ENCODE assay signal across 1 cellular context in genomic region chr14:89495718-89496117, GRCh38.
TF ChIP-seq lines count a peak whose summit lies in the region.

No MANE protein-coding gene starts in this region.

TF ChIP-seq in GM23338, 12 proteins besides CTCF, POLR2A, EP300 and RAD21 (continued from another document):
- TF ChIP-seq REST (IDR thresholded peaks at IDR 0.05; ENCODE audit: unreplicated experiment), result no peak
- no peak for TF ChIP-seq JUNB (IDR thresholded peaks at IDR 0.05; ENCODE audit: unreplicated experiment)
- no peak for TF ChIP-seq EZH2phosphoT487 (IDR thresholded peaks at IDR 0.05; ENCODE audit: unreplicated experiment)
- no peak for TF ChIP-seq STAT1 (IDR thresholded peaks at IDR 0.05; ENCODE audit: unreplicated experiment)
- TF ChIP-seq CREB1 (CRISPR knock-in tag; IDR thresholded peaks at IDR 0.05; ENCODE audit: low read depth), result no peak
- TF ChIP-seq ZNF462 (CRISPR knock-in tag; IDR thresholded peaks at IDR 0.05), result no peak
TF ChIP-seq in GM23338: peak in this region for 0.
